8 cellular contexts compared by ENCODE assay signal in the genomic region with DNA sequence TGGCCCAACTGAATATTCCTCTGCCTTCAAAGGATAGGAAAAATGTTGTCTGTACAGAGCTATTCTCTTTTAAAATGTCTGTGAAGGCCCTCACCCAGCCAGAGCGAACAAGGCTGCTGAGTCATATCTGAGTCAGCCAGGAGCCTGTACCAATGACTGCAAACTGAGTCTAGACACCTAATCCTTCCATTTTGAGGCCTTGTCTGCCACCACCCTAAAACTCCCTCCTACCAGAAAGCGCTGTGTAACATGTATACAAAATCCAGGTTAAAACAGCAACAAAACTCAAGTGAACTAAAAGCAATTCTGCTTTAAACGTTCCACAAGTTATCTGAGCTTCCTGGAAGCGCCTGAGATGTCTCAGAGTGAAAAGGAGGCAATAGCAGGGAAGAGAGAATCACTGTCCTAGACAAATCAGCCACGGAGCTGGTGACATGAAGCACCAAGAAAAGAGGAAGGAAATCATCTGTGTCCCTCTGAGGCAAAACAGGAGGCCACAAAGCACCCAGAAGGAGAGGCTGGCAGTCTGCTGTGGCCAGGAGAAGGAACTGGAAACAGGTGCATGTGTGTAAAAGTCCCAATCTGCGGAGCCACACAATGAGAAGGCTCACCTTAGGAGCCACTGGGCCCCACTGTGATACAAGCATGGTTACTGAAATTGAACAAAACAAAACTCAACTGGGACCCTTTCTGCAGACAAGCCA. TPM values are rescaled to one million over a fixed set of nuclear protein-coding genes. Genes with fewer than 3 reads are reported as not detected.
DNase-seq lines count a peak whose midpoint lies in the region; ATAC-seq and TF ChIP-seq lines count a peak whose summit lies in the region.

No MANE protein-coding gene starts in this region.

- no peak overlapping the region for H4K5ac ChIP-seq in mesendoderm (ENCODE audit: low read length)

- H3K56ac ChIP-seq in mesendoderm (ENCODE audit: low read length) = no peak overlapping the region

- no peak overlapping the region for H3K23ac ChIP-seq in mesendoderm (ENCODE audit: low read length)

- no peaks in the 10 kb centered on the region for H3K36me3 ChIP-seq in HEK293 (ENCODE audit: control insufficient read depth in 2 of 2, insufficient read depth in 1 of 2, low read length in 2 of 2)
- no peaks in the 10 kb centered on the region for H3K36me3 ChIP-seq in mesendoderm (ENCODE audit: control insufficient read depth, insufficient read depth, low read length)

- no peak overlapping the region for H2BK120ac ChIP-seq in mesendoderm (ENCODE audit: low read depth, low read length)

- H3K18ac ChIP-seq in mesendoderm (ENCODE audit: low read length) = no peak overlapping the region

- no peak overlapping the region for H3K4me3 ChIP-seq in HEK293 (ENCODE audit: low read depth, low read length)
- H3K4me3 ChIP-seq in mesendoderm (ENCODE audit: low read length) = no peak overlapping the region

- CTCF ChIA-PET in HEK293 (lab: Yijun Ruan, JAX) = interaction anchor here (0.7 kb wide), 1 partner anchor 22 kb away, joined by 3 read pairs; no protein-coding TSS in a partner anchor

- H2BK15ac ChIP-seq in mesendoderm (replicated peaks; ENCODE audit: low read depth) = no peak overlapping the region

- no peak for TF ChIP-seq CTCF in HEK293 (tag by site-specific recombination; IDR thresholded peaks at IDR 0.05)

- H3K9me3 ChIP-seq in HEK293 (ENCODE audit: control insufficient read depth, insufficient read depth, low read depth, low read length) = no peaks in the 10 kb centered on the region

- WGBS in mesendoderm (ENCODE audit: extremely low coverage, insufficient coverage, low lambda C conversion rate) = no CpG with 5 or more reads among the region's 6 CpGs

- no peaks in the 10 kb centered on the region for H3K27me3 ChIP-seq in mesendoderm (ENCODE audit: insufficient read depth, low read length, poor library complexity)

- H3K79me2 ChIP-seq in mesendoderm (ENCODE audit: control insufficient read depth, insufficient read depth, low read length) = no peaks in the 10 kb centered on the region

- POLR2A ChIA-PET in HEK293 (lab: Yijun Ruan, JAX) = interaction anchor here (1.4 kb wide), 1 partner anchor 341 kb away, joined by 7 read pairs; a partner anchor contains a TSS

- no peak overlapping the region for H2BK5ac ChIP-seq in mesendoderm (ENCODE audit: low read length)

- H3K79me1 ChIP-seq in mesendoderm (ENCODE audit: low read length) = no peaks in the 10 kb centered on the region

- no peak overlapping the region for H4K8ac ChIP-seq in mesendoderm (ENCODE audit: low read depth, low read length)

- DNase-seq in NAMALWA (ENCODE audit: low spot score) (peak; percentile 48), mesendoderm (peak; percentile 47), ecto neural progenitor cell (ENCODE audit: low spot score) (no peak), middle frontal gyrus (ENCODE audit: extremely low spot score, low spot score) (no peak), NCI-H82 treated with DMSO at 0.1 percent for 48 hours (lab: John Stamatoyannopoulos, UW; ENCODE audit: unreplicated experiment) (no peak)
- DNase-seq in activated naive CD8-positive, alpha-beta T cell treated with anti-CD3 and anti-CD28 coated beads, Interleukin-2, amount 50 U/mL, for 16 hours (ENCODE audit: low read depth, low spot score) = peak; percentile 27

- ATAC-seq in GM18498 (IDR thresholded peaks at IDR 0.05; ENCODE audit: unreplicated experiment) = peak; percentile 53

- no peak overlapping the region for H3K4me2 ChIP-seq in mesendoderm (ENCODE audit: low read length)

- H3K4me1 ChIP-seq in HEK293 (ENCODE audit: control insufficient read depth, insufficient read depth, low read length) (no peaks in the 10 kb centered on the region), mesendoderm (ENCODE audit: control insufficient read depth, low read depth, low read length) (peaks cover 4% of the 10 kb centered on the region)

- no peak overlapping the region for H2AK5ac ChIP-seq in mesendoderm (ENCODE audit: low read length)

- H3K4ac ChIP-seq in mesendoderm (ENCODE audit: low read depth, low read length) = no peak overlapping the region

- H3K9ac ChIP-seq in mesendoderm (ENCODE audit: low read length) = no peak overlapping the region

- H3K27ac ChIP-seq in HEK293 (ENCODE audit: extremely low read depth, low read depth, low read length) (no peak overlapping the region), mesendoderm (ENCODE audit: low read depth, low read length) (no peak overlapping the region)

TF ChIP-seq in HEK293, 187 proteins besides CTCF, POLR2A, EP300 and RAD21:
- TF ChIP-seq SP2 (tag by site-specific recombination; IDR thresholded peaks at IDR 0.05) (no peak), ZNF660 (tag by site-specific recombination; IDR thresholded peaks at IDR 0.05) (0 out of 2 replicates have a peak, but pooled peaks have one; percentile 28), ZNF335 (tag by site-specific recombination; conservative IDR thresholded peaks at IDR 0.05) (0 out of 2 replicates have a peak, but pooled peaks have one; percentile 29)

RNA-seq across cellular contexts. Expression of a gene that starts 10.2 kb away (rescaled TPM):
- 3.6 TPM for polyA plus RNA-seq in mesendoderm (2013, experiment 1 of 2)
- 4.6 TPM for polyA plus RNA-seq in mesendoderm (2013, experiment 2 of 2)

RNA-seq across cellular contexts. Expression of a gene that starts 51.3 kb away (rescaled TPM):
- 0.04 TPM for polyA plus RNA-seq in mesendoderm (2013, experiment 1 of 2)
- 0.04 TPM for polyA plus RNA-seq in mesendoderm (2013, experiment 2 of 2)

Comparison
In these comparisons a context has a peak if more than half of its experiments do, and no peak if none do; other contexts are left out.
1. DNase-seq: peak in NAMALWA (single experiment), activated naive CD8-positive, alpha-beta T cell treated with anti-CD3 and anti-CD28 coated beads, Interleukin-2, amount 50 U/mL, for 16 hours (single experiment) and mesendoderm (single experiment); none in ecto neural progenitor cell (single experiment), middle frontal gyrus (single experiment) and NCI-H82 treated with DMSO at 0.1 percent for 48 hours (single experiment).